Comparison of ENCODE assay signal across 9 cellular contexts in the genomic region with DNA sequence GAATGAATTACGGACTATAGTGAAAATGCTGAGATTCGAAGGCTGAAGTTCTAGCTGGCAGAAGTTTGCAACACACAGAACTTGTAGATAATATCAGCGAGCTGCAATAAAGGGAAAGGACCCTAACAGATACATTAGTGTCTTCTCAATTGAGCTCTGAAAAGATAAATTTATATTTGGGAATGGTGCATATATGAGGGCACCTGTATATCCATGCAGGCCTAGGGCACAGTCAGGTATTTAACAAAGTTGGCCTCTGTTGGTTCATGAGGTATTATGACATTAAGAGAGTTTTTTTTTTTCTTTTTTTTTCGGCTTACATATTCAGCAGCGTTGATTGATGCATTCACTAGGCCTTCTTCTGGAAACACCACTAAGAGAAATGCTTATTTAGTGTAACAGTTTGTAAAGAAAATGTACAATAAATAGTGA. TPM values are rescaled to one million over a fixed set of nuclear protein-coding genes. Genes with fewer than 3 reads are reported as not detected.
DNase-seq lines count a peak whose midpoint lies in the region; ATAC-seq and TF ChIP-seq lines count a peak whose summit lies in the region.
"Had no signal": no experiment of that assay in that cellular context is flagged by ENCODE, and none has a peak within 500 bp of the region (broad histone marks: within the 10 kb centered on the region; RNA-seq: fewer than 3 reads in every experiment).

No MANE protein-coding gene starts in this region.

- TF ChIP-seq CTCF in left ventricle myocardium inferior (IDR thresholded peaks at IDR 0.05; ENCODE audit: borderline replicate concordance) = no peak
- TF ChIP-seq CTCF in vagina (IDR thresholded peaks at IDR 0.05) = no peak

- peak overlapping the region; percentile 88 for H3K4me3 ChIP-seq in left ventricle myocardium inferior
- H3K4me3 ChIP-seq in muscle layer of colon (ENCODE audit: low read depth in 1 of 2, low read length in 2 of 2) = peak overlapping the region; percentile 56 to 90
- peak overlapping the region; percentile 93 to 94 for H3K4me3 ChIP-seq in vagina

- H3K27ac Mint-ChIP-seq in stimulated activated naive CD8-positive, alpha-beta T cell treated with anti-CD3 and anti-CD28 coated beads, Interleukin-15, amount 100 ng/mL, for 72 hours = no peak overlapping the region

- peaks cover 27% of the 10 kb centered on the region for H3K4me1 Mint-ChIP-seq in stimulated activated naive CD8-positive, alpha-beta T cell treated with anti-CD3 and anti-CD28 coated beads, Interleukin-15, amount 100 ng/mL, for 72 hours

- peaks cover 88% of the 10 kb centered on the region for H3K4me1 ChIP-seq in left ventricle myocardium inferior
- peaks cover 39% of the 10 kb centered on the region for H3K4me1 ChIP-seq in muscle layer of colon (ENCODE audit: insufficient read depth, low read length)
- H3K4me1 ChIP-seq in vagina = peaks cover 52% of the 10 kb centered on the region

- H3K27ac ChIP-seq in left ventricle myocardium inferior (replicated peaks) = peak overlapping the region; percentile 98
- H3K27ac ChIP-seq in caudate nucleus (ENCODE audit: low read depth, low read length) = peak overlapping the region; percentile 89
- H3K27ac ChIP-seq in muscle layer of colon (ENCODE audit: low read depth, low read length) = peak overlapping the region; percentile 93
- peak overlapping the region; percentile 95 for H3K27ac ChIP-seq in vagina

- H3K9ac ChIP-seq in muscle layer of colon (ENCODE audit: low read length) = peak overlapping the region; percentile 76

- H3K36me3 ChIP-seq in left ventricle myocardium inferior (peaks cover 15% of the 10 kb centered on the region), muscle layer of colon (ENCODE audit: insufficient read depth, low read length) (peaks cover 13% of the 10 kb centered on the region), vagina (peaks cover 0 to 9% of the 10 kb centered on the region in 2 donors)

- no peak for ATAC-seq in Right ventricle myocardium superior (ENCODE audit: poor library complexity)
- ATAC-seq in left colon = no peak
- ATAC-seq in stimulated activated naive CD8-positive, alpha-beta T cell treated with anti-CD3 and anti-CD28 coated beads, Interleukin-15, amount 100 ng/mL, for 72 hours = no peak

- DNase-seq in left ventricle myocardium inferior (no peak), Right ventricle myocardium superior (no peak), caudate nucleus (lab: John Stamatoyannopoulos, UW) (no peak), vagina (ENCODE audit: extremely low spot score in 2 of 2) (no peak), activated gamma-delta T cell (lab: John Stamatoyannopoulos, UW) (no peak), left colon (no peak)
- no peak for DNase-seq in stimulated activated naive CD8-positive, alpha-beta T cell treated with anti-CD3 and anti-CD28 coated beads, Interleukin-15, amount 100 ng/mL, for 72 hours
- DNase-seq: Kasumi-1 had no signal

- H3K9me3 Mint-ChIP-seq in stimulated activated naive CD8-positive, alpha-beta T cell treated with anti-CD3 and anti-CD28 coated beads, Interleukin-15, amount 100 ng/mL, for 72 hours = no peaks in the 10 kb centered on the region

- H3K4me3 Mint-ChIP-seq in stimulated activated naive CD8-positive, alpha-beta T cell treated with anti-CD3 and anti-CD28 coated beads, Interleukin-15, amount 100 ng/mL, for 72 hours = peak overlapping the region in 1 of 2 donors; percentile 87

- peaks cover 26% of the 10 kb centered on the region for H3K27me3 Mint-ChIP-seq in stimulated activated naive CD8-positive, alpha-beta T cell treated with anti-CD3 and anti-CD28 coated beads, Interleukin-15, amount 100 ng/mL, for 72 hours

- no peak for TF ChIP-seq POLR2A in vagina (IDR thresholded peaks at IDR 0.05)

- H3K9me3 ChIP-seq in left ventricle myocardium inferior (replicated peaks) (no peaks in the 10 kb centered on the region), muscle layer of colon (ENCODE audit: low read length) (no peaks in the 10 kb centered on the region), vagina (no peaks in the 10 kb centered on the region)

- H3K27me3 ChIP-seq in left ventricle myocardium inferior (ENCODE audit: low read depth) = no peaks in the 10 kb centered on the region
- H3K27me3 ChIP-seq in muscle layer of colon (ENCODE audit: control insufficient read depth in 1 of 2, insufficient read depth in 2 of 2, low read length in 2 of 2) = no peaks in the 10 kb centered on the region
- H3K27me3 ChIP-seq in vagina = no peaks in the 10 kb centered on the region

- intact Hi-C loops in left ventricle myocardium inferior (cut with micrococcal nuclease) (loop anchor here (10.0 kb wide), 1 partner anchor 250 kb away; no protein-coding TSS in a partner anchor), Right ventricle myocardium superior (cut with DNase I) (loop anchor here (5.0 kb wide), 3 partner anchors 38 to 253 kb away; no protein-coding TSS in a partner anchor), vagina (cut with DNase I) (loop anchor here (5.0 to 10.0 kb wide), 2 partner anchors 250 to 368 kb away; no protein-coding TSS in a partner anchor), left colon (cut with DNase I, micrococcal nuclease) (loop anchor here in 1 of 2 donors (10.0 kb wide), 1 partner anchor 150 kb away; no protein-coding TSS in a partner anchor)

RNA-seq across cellular contexts. Expression of gene NFIA, which starts 2.2 kb away (rescaled TPM):
- total RNA-seq in left ventricle myocardium inferior = 90.2 TPM
- 89.5 TPM for total RNA-seq in Right ventricle myocardium superior
- 59.2 TPM for total RNA-seq in vagina
- total RNA-seq in left colon = 10 to 100 TPM; 51.1 to 51.4 TPM
